Comparison of ENCODE assay signal across 8 cellular contexts in the genomic region with DNA sequence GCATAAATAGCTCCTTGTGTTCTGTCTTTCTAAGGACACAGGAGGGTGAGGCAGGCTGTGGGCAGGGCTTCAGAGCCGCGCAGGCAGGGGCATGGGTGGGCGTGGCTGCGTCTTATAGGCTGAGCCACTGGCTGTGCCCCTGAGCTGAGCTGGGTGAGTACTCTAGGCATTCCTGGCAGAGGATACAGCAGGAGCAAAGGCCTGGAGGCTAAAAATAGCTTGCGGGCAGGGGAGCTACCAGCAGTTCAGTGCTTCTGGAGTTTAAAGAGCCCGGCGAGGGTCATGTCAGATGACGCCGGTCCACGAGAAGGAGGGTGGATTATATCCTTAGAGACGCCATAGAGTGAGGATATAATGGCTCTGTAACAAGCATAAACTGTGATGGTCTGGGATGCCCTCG. TPM values are rescaled to one million over a fixed set of nuclear protein-coding genes. Genes with fewer than 3 reads are reported as not detected.
DNase-seq lines count a peak whose midpoint lies in the region; ATAC-seq lines count a peak whose summit lies in the region.

No MANE protein-coding gene starts in this region.

- H3K4me1 ChIP-seq in HUES64 (ENCODE audit: insufficient read depth, low read length): peaks cover 10% of the 10 kb centered on the region
- no peaks in the 10 kb centered on the region for H3K4me1 ChIP-seq in adipocyte (ENCODE audit: control insufficient read depth, insufficient read depth, low read length)
- no peaks in the 10 kb centered on the region for H3K4me1 ChIP-seq in right cardiac atrium (ENCODE audit: control insufficient read depth, insufficient read depth, low read length)
- H3K4me1 ChIP-seq in skeletal muscle satellite cell (ENCODE audit: control insufficient read depth, insufficient read depth, low read length): peaks cover 3% of the 10 kb centered on the region
- H3K4me1 ChIP-seq in CD8-positive, alpha-beta memory T cell (ENCODE audit: insufficient read depth, low read length): no peaks in the 10 kb centered on the region

- H3K27me3 ChIP-seq in HUES64 (ENCODE audit: insufficient read depth, low read length): no peaks in the 10 kb centered on the region
- H3K27me3 ChIP-seq in adipocyte (replicated peaks; ENCODE audit: control insufficient read depth, insufficient read depth, low read length): peaks cover 38% of the 10 kb centered on the region
- H3K27me3 ChIP-seq in right cardiac atrium (ENCODE audit: control insufficient read depth, insufficient read depth): no peaks in the 10 kb centered on the region
- H3K27me3 ChIP-seq in skeletal muscle satellite cell (ENCODE audit: control insufficient read depth, insufficient read depth, low read length): peaks cover 25% of the 10 kb centered on the region
- no peaks in the 10 kb centered on the region for H3K27me3 ChIP-seq in CD8-positive, alpha-beta memory T cell (ENCODE audit: insufficient read depth, low read length, poor library complexity, severe bottlenecking)

- H3K27ac Mint-ChIP-seq in CD8-positive, alpha-beta memory T cell: no peak overlapping the region

- CTCF ChIA-PET in CD8-positive, alpha-beta memory T cell (lab: Charles Lee): interaction anchor here (0.8 kb wide), 1 partner anchor 12 kb away, joined by 4 read pairs; no protein-coding TSS in a partner anchor

- peaks cover 13% of the 10 kb centered on the region for H3K9me3 ChIP-seq in HUES64 (ENCODE audit: insufficient read depth, low read depth, low read length)
- H3K9me3 ChIP-seq in adipocyte (ENCODE audit: control insufficient read depth, low read length): peaks cover 37% of the 10 kb centered on the region
- H3K9me3 ChIP-seq in right cardiac atrium (ENCODE audit: control insufficient read depth, low read length): peaks cover 6% of the 10 kb centered on the region
- peaks cover 8% of the 10 kb centered on the region for H3K9me3 ChIP-seq in skeletal muscle satellite cell (replicated peaks; ENCODE audit: low read length)
- peaks cover 8% of the 10 kb centered on the region for H3K9me3 ChIP-seq in CD8-positive, alpha-beta memory T cell (ENCODE audit: low read length)

- ATAC-seq in right cardiac atrium (peak; percentile 89 to 90), HG02610 (IDR thresholded peaks at IDR 0.05; ENCODE audit: unreplicated experiment) (no peak), GM18907 (IDR thresholded peaks at IDR 0.05; ENCODE audit: unreplicated experiment) (no peak)

- H3K4me3 ChIP-seq in HUES64 (ENCODE audit: low read length): peak overlapping the region; percentile 30
- H3K4me3 ChIP-seq in adipocyte (ENCODE audit: low read length): no peak overlapping the region
- H3K4me3 ChIP-seq in right cardiac atrium (ENCODE audit: low read length): peak overlapping the region; percentile 69
- no peak overlapping the region for H3K4me3 ChIP-seq in skeletal muscle satellite cell (ENCODE audit: low read length)
- no peak overlapping the region for H3K4me3 ChIP-seq in CD8-positive, alpha-beta memory T cell (ENCODE audit: low read length)

- intact Hi-C loops in right cardiac atrium (cut with DNase I): no loop called here

- DNase-seq in adipocyte (ENCODE audit: low read depth) (peak; percentile 80), right cardiac atrium (peak; percentile 76 to 91 (median 89)), NCI-H748 treated with DMSO at 0.1 percent for 48 hours (lab: John Stamatoyannopoulos, UW) (no peak)
- no peak for DNase-seq in CD8-positive, alpha-beta memory T cell

- H3K36me3 ChIP-seq in HUES64 (ENCODE audit: insufficient read depth, low read length) (no peaks in the 10 kb centered on the region), adipocyte (ENCODE audit: control insufficient read depth, insufficient read depth, low read length, severe bottlenecking) (no peaks in the 10 kb centered on the region), skeletal muscle satellite cell (ENCODE audit: insufficient read depth, low read length) (no peaks in the 10 kb centered on the region)
- no peaks in the 10 kb centered on the region for H3K36me3 ChIP-seq in CD8-positive, alpha-beta memory T cell (ENCODE audit: insufficient read depth, low read length)

- H3K36me3 Mint-ChIP-seq in CD8-positive, alpha-beta memory T cell: peaks cover 0 to 23% (median 2%) of the 10 kb centered on the region in 3 donors

- H3K27me3 Mint-ChIP-seq in CD8-positive, alpha-beta memory T cell: peaks cover 15 to 41% of the 10 kb centered on the region in 2 donors

- 32% methylated on average over 11 of the region's 12 CpGs for WGBS in HUES64
- WGBS in right cardiac atrium: 22% methylated on average over 12 of the region's 12 CpGs

- H3K4me1 Mint-ChIP-seq in CD8-positive, alpha-beta memory T cell: no peaks in the 10 kb centered on the region

- no peak overlapping the region for H3K4me3 Mint-ChIP-seq in CD8-positive, alpha-beta memory T cell

- H3K9me3 Mint-ChIP-seq in CD8-positive, alpha-beta memory T cell: peaks cover 20 to 31% (median 28%) of the 10 kb centered on the region in 5 donors

- no peak overlapping the region for H3K27ac ChIP-seq in HUES64 (ENCODE audit: low read depth, low read length)
- peak overlapping the region; percentile 79 for H3K27ac ChIP-seq in right cardiac atrium (ENCODE audit: low read length)
- H3K27ac ChIP-seq in CD8-positive, alpha-beta memory T cell (ENCODE audit: low read depth, low read length): no peak overlapping the region

- H3K9ac ChIP-seq in HUES64 (ENCODE audit: low read depth, low read length) (0 out of 2 replicates have a peak overlapping the region, but pooled peaks have one; percentile 17), adipocyte (ENCODE audit: low read length) (no peak overlapping the region), skeletal muscle satellite cell (ENCODE audit: low read depth, low read length) (no peak overlapping the region)

- POLR2A ChIA-PET in CD8-positive, alpha-beta memory T cell (lab: Charles Lee): no interaction called here

- H3K4me2 ChIP-seq in skeletal muscle satellite cell (ENCODE audit: low read length): peak overlapping the region; percentile 19

RNA-seq across cellular contexts. Expression of a gene that starts 31.5 kb away (rescaled TPM):
- 297 TPM for polyA plus RNA-seq in HUES64 (2013, experiment 1 of 2)
- polyA plus RNA-seq in HUES64 (2013, experiment 2 of 2): 313 TPM
- 100 to 1,000 TPM in 3 of 4 donors, 10 to 100 TPM in 1; 86.7 to 148 (median 133) TPM for total RNA-seq in right cardiac atrium
- 75.7 TPM for polyA plus RNA-seq in right cardiac atrium
- 250 and 319 TPM in 2 replicates for total RNA-seq in skeletal muscle satellite cell (2012; rRNA removed)
- total RNA-seq in CD8-positive, alpha-beta memory T cell: 100 to 1,000 TPM; 178 to 181 TPM
- polyA plus RNA-seq in CD8-positive, alpha-beta memory T cell: 158 TPM

Comparison
In these comparisons a context has a peak if more than half of its experiments do, and no peak if none do; other contexts are left out.
1. H3K4me3 ChIP-seq: peak in HUES64 (single experiment) and right cardiac atrium (single experiment); none in adipocyte (single experiment), skeletal muscle satellite cell (single experiment) and CD8-positive, alpha-beta memory T cell (single experiment).
2. DNase-seq: peak in adipocyte (single experiment) and right cardiac atrium (3 of 3); none in CD8-positive, alpha-beta memory T cell (0 of 5) and NCI-H748 treated with DMSO at 0.1 percent for 48 hours (single experiment).
3. ATAC-seq: peak in right cardiac atrium (2 of 2); none in HG02610 (single experiment) and GM18907 (single experiment).